In the genomic region with DNA sequence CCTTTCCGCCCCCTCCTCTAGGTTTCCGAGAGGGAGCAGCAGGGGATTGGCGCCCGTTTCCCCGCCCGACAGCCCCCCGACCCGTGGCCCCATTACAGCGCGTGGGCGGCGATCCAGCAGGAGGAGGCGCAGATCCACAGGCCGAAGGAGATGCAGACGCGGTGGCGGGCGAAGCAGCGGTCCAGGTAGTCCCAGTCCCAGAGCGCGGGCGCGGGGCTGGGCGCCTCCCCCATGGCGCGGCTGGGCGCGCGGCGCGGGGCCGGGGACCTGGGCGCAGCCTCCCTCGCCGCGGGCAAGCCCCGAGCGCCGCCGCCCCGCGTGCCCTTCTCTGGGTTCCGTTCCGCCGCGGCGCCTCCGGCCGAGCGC, we compare ENCODE assay signal across 8 cellular contexts. TPM values are rescaled to one million over a fixed set of nuclear protein-coding genes. Genes with fewer than 3 reads are reported as not detected.
A peak's percentile ranks its signal among the peaks of the same experiment; 100 is the strongest.
DNase-seq lines count a peak whose midpoint lies in the region; ATAC-seq and TF ChIP-seq lines count a peak whose summit lies in the region.

No MANE protein-coding gene starts in this region.

- no peak for TF ChIP-seq CTCF in HCT116 (IDR thresholded peaks at IDR 0.05 in 2 of 3, conservative IDR thresholded peaks at IDR 0.05 in 1 of 3; ENCODE audit: borderline replicate concordance in 1 of 3, insufficient read depth in 1 of 3, low read depth in 2 of 3, low read length in 2 of 3)
- no peak for TF ChIP-seq CTCF in MCF 10A (IDR thresholded peaks at IDR 0.05; ENCODE audit: unreplicated experiment)
- TF ChIP-seq CTCF in lower lobe of right lung (IDR thresholded peaks at IDR 0.05): no peak
- no peak for TF ChIP-seq CTCF in transverse colon (IDR thresholded peaks at IDR 0.05)

- no peaks in the 10 kb centered on the region for H3K27me3 Mint-ChIP-seq in MCF 10A (ENCODE audit: insufficient read depth, unreplicated experiment)

- DNase-seq in NCI-H748 (lab: John Stamatoyannopoulos, UW; ENCODE audit: unreplicated experiment): peak; percentile 63
- DNase-seq in NCI-H748 treated with DMSO at 0.1 percent for 48 hours (lab: John Stamatoyannopoulos, UW): no peak
- DNase-seq in HCT116 (ENCODE audit: low read depth, low spot score): no peak
- DNase-seq in NCI-H1105 (lab: John Stamatoyannopoulos, UW): peak; percentile 75
- DNase-seq in MCF 10A (ENCODE audit: unreplicated experiment): no peak
- DNase-seq in lower lobe of right lung: peak; percentile 62
- DNase-seq in transverse colon: peak; percentile 28
- DNase-seq in NCI-H1048 (lab: John Stamatoyannopoulos, UW): no peak

- CTCF ChIA-PET in HCT116 (lab: Charles Lee) (interaction anchor here (1.0 to 1.3 kb wide), 3 partner anchors 10 to 39 kb away, joined by 4 to 10 read pairs (median 4); a partner anchor contains a TSS), MCF 10A (lab: Yijun Ruan, JAX) (interaction anchor here (1.0 to 1.8 kb wide), 4 partner anchors 14 to 638 kb away, joined by 3 to 13 read pairs (median 4); a partner anchor contains a TSS)

- peaks cover 6% of the 10 kb centered on the region for H3K4me1 Mint-ChIP-seq in MCF 10A (ENCODE audit: insufficient read depth, unreplicated experiment)

- intact Hi-C loops in HCT116 (cut with micrococcal nuclease): no loop called here
- intact Hi-C loops in MCF 10A (cut with micrococcal nuclease): loop anchor here (1.0 kb wide), 1 partner anchor 161 kb away; no protein-coding TSS in a partner anchor
- intact Hi-C loops in lower lobe of right lung (cut with DNase I): no loop called here
- intact Hi-C loops in transverse colon (cut with DNase I; ENCODE audit: low total_unique reads): no loop called here

- no peaks in the 10 kb centered on the region for H3K9me3 Mint-ChIP-seq in MCF 10A (ENCODE audit: unreplicated experiment)

- H3K79me2 ChIP-seq in HCT116 (ENCODE audit: insufficient read depth, low read length): peaks cover 6% of the 10 kb centered on the region; the same call in 1 of the 2 replicates

- H4K20me1 ChIP-seq in HCT116 (ENCODE audit: insufficient read depth): no peaks in the 10 kb centered on the region

- peak overlapping the region; percentile 63 for H3K9ac ChIP-seq in HCT116 (ENCODE audit: low read length)

- no peak overlapping the region for H3K27ac Mint-ChIP-seq in MCF 10A (ENCODE audit: low read depth, unreplicated experiment)

- H2AFZ ChIP-seq in HCT116 (ENCODE audit: low read depth, low read length, poor library complexity, severe bottlenecking): no peak overlapping the region

- H3K4me1 ChIP-seq in HCT116 (ENCODE audit: control insufficient read depth in 1 of 2, insufficient read depth in 2 of 2, low read length in 2 of 2) (peaks cover 4 to 14% of the 10 kb centered on the region in 2 experiments; a peak in 2 of 4 replicates), lower lobe of right lung (peaks cover 10% of the 10 kb centered on the region), transverse colon (peaks cover 0 to 13% (median 3%) of the 10 kb centered on the region in 4 donors)

- no peak for TF ChIP-seq RAD21 in HCT116 (IDR thresholded peaks at IDR 0.05; ENCODE audit: low read depth)

- POLR2A ChIA-PET in HCT116 (lab: Charles Lee): no interaction called here
- POLR2A ChIA-PET in MCF 10A (lab: Yijun Ruan, JAX): interaction anchor here (0.6 to 2.6 kb wide), 5 partner anchors 10 to 1468 kb away, joined by 3 to 14 read pairs (median 6); a partner anchor contains a TSS

- RAD21 ChIA-PET in HCT116 (lab: Charles Lee; ENCODE audit: low non-redundant PET in 1 of 2, low total read pairs in 2 of 2, uncharacterized antibody in 2 of 2, unreplicated experiment in 2 of 2): no interaction called here

- BruUV-seq in HCT116 (replicated peaks; lab: Mats Ljungman, UMichigan) (no TSS peak), MCF 10A (replicated peaks; lab: Mats Ljungman, UMichigan) (no TSS peak)

- H3K27me3 ChIP-seq in HCT116 (ENCODE audit: insufficient read depth, low read length): no peaks in the 10 kb centered on the region
- no peaks in the 10 kb centered on the region for H3K27me3 ChIP-seq in lower lobe of right lung (ENCODE audit: low read depth)
- no peaks in the 10 kb centered on the region for H3K27me3 ChIP-seq in transverse colon

- H3K36me3 Mint-ChIP-seq in MCF 10A (ENCODE audit: insufficient read depth, unreplicated experiment): no peaks in the 10 kb centered on the region

- H3K9me3 ChIP-seq in HCT116 (ENCODE audit: control insufficient read depth in 1 of 2, insufficient read depth in 1 of 2, low read depth in 1 of 2, low read length in 2 of 2) (peaks cover 6 to 12% of the 10 kb centered on the region in 2 experiments; a peak in 1 of 4 replicates), lower lobe of right lung (no peaks in the 10 kb centered on the region), transverse colon (no peaks in the 10 kb centered on the region)

- TF ChIP-seq POLR2A in HCT116 (IDR thresholded peaks at IDR 0.05; ENCODE audit: borderline replicate concordance, extremely low read depth, insufficient read depth, insufficient read length) (no peak), transverse colon (IDR thresholded peaks at IDR 0.05) (no peak)

- peak overlapping the region; percentile 99 for H3K4me2 ChIP-seq in HCT116 (ENCODE audit: low read length)

- peak overlapping the region; percentile 92 for H3K4me3 Mint-ChIP-seq in MCF 10A (ENCODE audit: unreplicated experiment)

- H3K36me3 ChIP-seq in HCT116 (ENCODE audit: control insufficient read depth in 1 of 2, insufficient read depth in 2 of 2, low read length in 2 of 2) (peaks cover 0 to 15% of the 10 kb centered on the region in 2 experiments; a peak in 2 of 4 replicates), lower lobe of right lung (peaks cover 8% of the 10 kb centered on the region), transverse colon (peaks cover 0 to 5% (median 0%) of the 10 kb centered on the region in 4 donors)

- in situ Hi-C loops in transverse colon (cut with MboI; ENCODE audit: low pct_ligation_motif_present in 1 of 4, low pct_unique_long_range_greater_than_20kb in 1 of 4, low sequenced_read_pairs in 3 of 4): no loop called here

- no peaks in the 10 kb centered on the region for H3K9me2 ChIP-seq in HCT116 (ENCODE audit: insufficient read depth)

- peak overlapping the region; percentile 93 for H3K27ac ChIP-seq in HCT116 (ENCODE audit: low read depth, low read length)
- peak overlapping the region; percentile 81 for H3K27ac ChIP-seq in lower lobe of right lung
- peak overlapping the region; percentile 87 to 91 (median 90) for H3K27ac ChIP-seq in transverse colon

- no peak for TF ChIP-seq EP300 in transverse colon (IDR thresholded peaks at IDR 0.05; ENCODE audit: low read depth)

- 4% methylated on average over 11 of the region's 50 CpGs; no CpG with 5 or more reads in 1 of the 2 donors for WGBS in transverse colon (ENCODE audit: low coverage in 1 of 2), 2 donors

- ATAC-seq in HCT116 (peak; percentile 70), lower lobe of right lung (peak in 1 of 2 donors; percentile 71)

- peak overlapping the region; percentile 69 to 74 for H3K4me3 ChIP-seq in HCT116 (replicated peaks in 1 of 2; ENCODE audit: low read depth in 1 of 2, low read length in 2 of 2)
- peak overlapping the region; percentile 68 for H3K4me3 ChIP-seq in lower lobe of right lung
- H3K4me3 ChIP-seq in transverse colon: peak overlapping the region; percentile 54 to 87 (median 73)

TF ChIP-seq in HCT116, 20 proteins besides CTCF, POLR2A, EP300 and RAD21:
- TF ChIP-seq, protein P1, sequence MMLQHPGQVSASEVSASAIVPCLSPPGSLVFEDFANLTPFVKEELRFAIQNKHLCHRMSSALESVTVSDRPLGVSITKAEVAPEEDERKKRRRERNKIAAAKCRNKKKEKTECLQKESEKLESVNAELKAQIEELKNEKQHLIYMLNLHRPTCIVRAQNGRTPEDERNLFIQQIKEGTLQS (IDR thresholded peaks at IDR 0.05): no peak
- TF ChIP-seq SIN3A (IDR thresholded peaks at IDR 0.05; ENCODE audit: low read depth) (no peak), EGR1 (IDR thresholded peaks at IDR 0.05; ENCODE audit: low read depth) (peak; percentile 75), ZFX (IDR thresholded peaks at IDR 0.05) (peak; percentile 49; the same call in 1 of the 2 replicates)

RNA-seq across cellular contexts. Expression of a gene that starts 0.3 kb away (rescaled TPM):
- total RNA-seq in HCT116 (2021; ENCODE audit: unreplicated experiment) (30.3 TPM), MCF 10A (2022) (8.3 and 13.2 TPM in 2 replicates), lower lobe of right lung (22.7 TPM), transverse colon (100 to 1,000 TPM in 1 of 4 donors, 10 to 100 TPM in 3; 52.0 to 101 (median 58.8) TPM)
- polyA plus RNA-seq in HCT116 (2012): 26.1 and 29.1 TPM in 2 replicates

RNA-seq across cellular contexts. Expression of a gene that starts 39.0 kb away (rescaled TPM):
- total RNA-seq in HCT116 (2021; ENCODE audit: unreplicated experiment): 39.7 TPM
- 26.3 and 26.9 TPM in 2 replicates for polyA plus RNA-seq in HCT116 (2012)
- total RNA-seq in MCF 10A (2022): 30.5 and 35.1 TPM in 2 replicates
- 40.9 TPM for total RNA-seq in lower lobe of right lung
- total RNA-seq in transverse colon: 10 to 100 TPM; 18.7 to 69.9 (median 52.8) TPM

RNA-seq across cellular contexts. Expression of a gene that starts 52.7 kb away (rescaled TPM):
- total RNA-seq in HCT116 (2021; ENCODE audit: unreplicated experiment) (6.8 TPM), MCF 10A (2022) (1.0 and 1.3 TPM in 2 replicates), lower lobe of right lung (12.9 TPM), transverse colon (100 to 1,000 TPM in 2 of 4 donors, 10 to 100 TPM in 2; 31.2 to 111 (median 95.9) TPM)
- polyA plus RNA-seq in HCT116 (2012): 6.0 TPM in 2 replicates

Comparison
In these comparisons a context has a peak if more than half of its experiments do, and no peak if none do; other contexts are left out.
1. DNase-seq: peak in NCI-H748 (single experiment), NCI-H1105 (single experiment), lower lobe of right lung (single experiment) and transverse colon (single experiment); none in NCI-H748 treated with DMSO at 0.1 percent for 48 hours (single experiment), HCT116 (single experiment), MCF 10A (single experiment) and NCI-H1048 (single experiment).
2. Peak in every context shown above with its lines, with median percentiles within 50 percentile points of each other: H3K27ac ChIP-seq and H3K4me3 ChIP-seq.